Comparison of ENCODE assay signal across 17 cellular contexts in the genomic region with DNA sequence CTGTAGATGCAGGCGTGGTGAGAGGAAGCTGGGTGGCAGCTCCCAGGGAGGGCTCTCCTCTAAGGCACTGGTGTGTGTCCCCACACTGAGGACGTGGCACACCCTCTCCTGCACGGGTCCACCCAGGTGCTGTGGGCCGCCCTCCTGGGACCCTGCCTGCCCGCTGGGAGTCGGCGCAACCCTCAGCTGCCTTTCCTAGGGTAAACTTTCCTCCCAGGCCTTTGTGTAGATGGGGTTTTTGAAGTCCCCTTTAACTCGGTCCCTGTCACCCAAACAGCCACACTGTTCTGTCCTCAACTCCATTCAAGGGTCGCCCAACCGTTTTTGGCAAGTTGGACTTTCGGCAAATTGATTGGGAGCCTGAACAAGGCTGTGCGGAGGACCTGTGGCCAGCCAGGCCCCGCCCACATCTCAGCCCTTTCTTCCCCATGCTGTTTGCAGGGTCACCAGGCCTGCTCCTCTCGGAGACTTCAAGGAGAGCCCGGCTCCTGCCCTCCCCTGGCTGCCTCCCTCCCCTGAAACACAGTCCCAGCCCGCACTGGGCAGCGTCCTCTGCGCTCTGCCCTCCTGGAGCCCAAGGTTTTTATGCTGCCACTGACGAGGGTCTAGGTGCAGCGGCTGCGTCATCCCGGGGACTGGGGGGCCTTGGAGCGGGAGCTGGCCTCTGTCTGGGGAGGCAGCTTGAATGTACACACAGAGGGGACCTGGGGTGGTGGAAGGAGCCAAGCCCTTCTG.
DNase-seq lines count a peak whose midpoint lies in the region; ATAC-seq, FAIRE-seq and TF ChIP-seq lines count a peak whose summit lies in the region.
"Had no signal": no experiment of that assay in that cellular context is flagged by ENCODE, and none has a peak within 500 bp of the region (broad histone marks: within the 10 kb centered on the region; RNA-seq: fewer than 3 reads in every experiment).

No MANE protein-coding gene starts in this region.

- intact Hi-C loops in Calu3 (cut with micrococcal nuclease; ENCODE audit: unreplicated experiment): no loop called here
- intact Hi-C loops in kidney (cut with DNase I): no loop called here

- H3K27me3 ChIP-seq in rectal smooth muscle tissue (ENCODE audit: control insufficient read depth, insufficient read depth, low read length): no peaks in the 10 kb centered on the region

- no peaks in the 10 kb centered on the region for H3K4me1 Mint-ChIP-seq in Calu3 (ENCODE audit: low read depth, unreplicated experiment)

- H3K9me3 Mint-ChIP-seq in Calu3 (ENCODE audit: low read depth, unreplicated experiment): peaks cover 13% of the 10 kb centered on the region

- H3K36me3 ChIP-seq in kidney (ENCODE audit: control insufficient read depth in 1 of 2, insufficient read depth in 2 of 2, low read length in 2 of 2): no peaks in the 10 kb centered on the region
- H3K36me3 ChIP-seq in rectal smooth muscle tissue (ENCODE audit: control insufficient read depth, insufficient read depth, low read length): no peaks in the 10 kb centered on the region

- no peaks in the 10 kb centered on the region for H3K27me3 Mint-ChIP-seq in Calu3 (ENCODE audit: unreplicated experiment)

- FAIRE-seq in kidney (lab: Jason Lieb, UNC): no peak
- FAIRE-seq: H54 had no signal

- H3K9ac ChIP-seq in kidney (ENCODE audit: low read length in 2 of 2) (no peak overlapping the region), rectal smooth muscle tissue (ENCODE audit: low read length) (no peak overlapping the region)

- CTCF ChIA-PET in Calu3 (lab: Charles Lee): no interaction called here

- H3K4me1 ChIP-seq in kidney (ENCODE audit: control insufficient read depth in 1 of 2, insufficient read depth in 1 of 2, low read depth in 1 of 2, low read length in 2 of 2) (no peaks in the 10 kb centered on the region), rectal smooth muscle tissue (ENCODE audit: control insufficient read depth, insufficient read depth, low read length) (no peaks in the 10 kb centered on the region)

- TF ChIP-seq CTCF in Calu3 (IDR thresholded peaks at IDR 0.05; ENCODE audit: unreplicated experiment) (no peak), kidney (IDR thresholded peaks at IDR 0.05; ENCODE audit: borderline replicate concordance, extremely low read depth, insufficient read depth) (no peak)

- ATAC-seq in GM21423 (IDR thresholded peaks at IDR 0.05; ENCODE audit: unreplicated experiment): no peak

- no peaks in the 10 kb centered on the region for H3K36me3 Mint-ChIP-seq in Calu3 (ENCODE audit: insufficient read depth, unreplicated experiment)
- H3K36me3 Mint-ChIP-seq: CD14-positive monocyte had no signal

- peak overlapping the region; percentile 52 for H3K27ac ChIP-seq in angular gyrus (ENCODE audit: low read depth, low read length)
- H3K27ac ChIP-seq in kidney (ENCODE audit: low read depth in 2 of 2, low read length in 2 of 2): no peak overlapping the region
- H3K27ac ChIP-seq in rectal smooth muscle tissue (ENCODE audit: low read depth, low read length): peak overlapping the region; percentile 41

- DNase-seq in Calu3 (no peak), kidney (peak; percentile 60), HUDEP-2 (lab: John Stamatoyannopoulos, UW; ENCODE audit: unreplicated experiment in 76 of 76) (no peak), MV-4-11 (lab: John Stamatoyannopoulos, UW) (no peak), iPS-NIHi11 (ENCODE audit: low spot score) (no peak)
- DNase-seq: DMS153; IMR-90; Kasumi-1; MM.1S; NCI-H1930; NCI-H446; NK-92 treated with Interleukin-12 subunit alpha and Interleukin-12 subunit beta, amount 100 ng/mL, for 24 hours had no signal

- H3K4me3 ChIP-seq in kidney (ENCODE audit: low read length in 2 of 2) (no peak overlapping the region), rectal smooth muscle tissue (ENCODE audit: low read length) (no peak overlapping the region)

- no peak overlapping the region for H3K4me3 Mint-ChIP-seq in Calu3 (ENCODE audit: low read depth, unreplicated experiment)
- H3K4me3 Mint-ChIP-seq: CD14-positive monocyte had no signal

- no TSS peak for BruUV-seq in Calu3 (replicated peaks; lab: Mats Ljungman, UMichigan)

- H3K27ac Mint-ChIP-seq in Calu3 (ENCODE audit: unreplicated experiment): peak overlapping the region; percentile 10

- H3K9me3 ChIP-seq in kidney (ENCODE audit: control insufficient read depth in 1 of 2, low read length in 2 of 2): no peaks in the 10 kb centered on the region

Comparison
In these comparisons a context has a peak if more than half of its experiments do, and no peak if none do; other contexts are left out.
1. H3K27ac ChIP-seq: peak in angular gyrus (single experiment) and rectal smooth muscle tissue (single experiment); none in kidney (0 of 2).